ENCODE assay signal across 10 cellular contexts in genomic region chr9:3385871-3386270, GRCh38.
A peak's percentile ranks its signal among the peaks of the same experiment; 100 is the strongest.
DNase-seq lines count a peak whose midpoint lies in the region; ATAC-seq and TF ChIP-seq lines count a peak whose summit lies in the region.
"Had no signal": no experiment of that assay in that cellular context is flagged by ENCODE, and none has a peak within 500 bp of the region (broad histone marks: within the 10 kb centered on the region; RNA-seq: fewer than 3 reads in every experiment).

No MANE protein-coding gene starts in this region.

- intact Hi-C loops in body of pancreas (cut with DNase I) = no loop called here

- no peaks in the 10 kb centered on the region for H3K79me2 ChIP-seq in mesendoderm (ENCODE audit: control insufficient read depth, insufficient read depth, low read length)

- no peak overlapping the region for H3K4me2 ChIP-seq in mesendoderm (ENCODE audit: low read length)

- no peak overlapping the region for H3K9ac ChIP-seq in mesendoderm (ENCODE audit: low read length)

- in situ Hi-C loops in GM13976 (cut with MboI; ENCODE audit: low sequenced_read_pairs, unreplicated experiment) = no loop called here

- no peak overlapping the region for H2BK15ac ChIP-seq in mesendoderm (replicated peaks; ENCODE audit: low read depth)

- H4K8ac ChIP-seq in mesendoderm (ENCODE audit: low read depth, low read length) = no peak overlapping the region

- H3K4me3 ChIP-seq in body of pancreas = no peak overlapping the region
- no peak overlapping the region for H3K4me3 ChIP-seq in mesendoderm (ENCODE audit: low read length)

- TF ChIP-seq CTCF in GM10266 (IDR thresholded peaks at IDR 0.05; ENCODE audit: control insufficient read depth, insufficient read depth, low read depth, missing control alignments) (no peak), body of pancreas (IDR thresholded peaks at IDR 0.05) (no peak), GM13976 (IDR thresholded peaks at IDR 0.05; ENCODE audit: borderline replicate concordance, control extremely low read depth, extremely low read depth, insufficient read depth, missing control alignments) (no peak)

- peak; percentile 22 for DNase-seq in GM10266 (ENCODE audit: extremely low spot score)
- DNase-seq in activated T-helper 9 cell treated with anti-CD3 and anti-CD28 coated beads, Interleukin-2, amount 50 U/mL, for 16 hours (ENCODE audit: low read depth) = peak; percentile 2
- DNase-seq in amygdala (lab: John Stamatoyannopoulos, UW) = no peak
- DNase-seq in body of pancreas = no peak
- no peak for DNase-seq in GM13976 (ENCODE audit: low spot score)
- DNase-seq in mesendoderm = no peak
- DNase-seq: CD8-positive, alpha-beta memory T cell; nucleus accumbens had no signal

- no peak for TF ChIP-seq POLR2A in body of pancreas (IDR thresholded peaks at IDR 0.05)

- H3K4me1 ChIP-seq in body of pancreas (no peaks in the 10 kb centered on the region), mesendoderm (ENCODE audit: control insufficient read depth, low read depth, low read length) (no peaks in the 10 kb centered on the region)

- no peak overlapping the region for H3K4ac ChIP-seq in mesendoderm (ENCODE audit: low read depth, low read length)

- no peaks in the 10 kb centered on the region for H3K9me3 ChIP-seq in body of pancreas

- no peak overlapping the region for H3K56ac ChIP-seq in mesendoderm (ENCODE audit: low read length)

- H2BK120ac ChIP-seq in mesendoderm (ENCODE audit: low read depth, low read length) = no peak overlapping the region

- WGBS in body of pancreas, 2 donors = 86 to 93% methylated on average over 1 of the region's 1 CpG
- no CpG with 5 or more reads among the region's 1 CpG for WGBS in mesendoderm (ENCODE audit: extremely low coverage, insufficient coverage, low lambda C conversion rate)

- H3K79me1 ChIP-seq in mesendoderm (ENCODE audit: low read length) = no peaks in the 10 kb centered on the region

- no peak overlapping the region for H2AK5ac ChIP-seq in mesendoderm (ENCODE audit: low read length)

- H3K36me3 ChIP-seq in body of pancreas (replicated peaks in 1 of 2; ENCODE audit: insufficient read depth in 1 of 2, low read depth in 2 of 2) = no peaks in the 10 kb centered on the region
- no peaks in the 10 kb centered on the region for H3K36me3 ChIP-seq in mesendoderm (ENCODE audit: control insufficient read depth, insufficient read depth, low read length)

- H2BK5ac ChIP-seq in mesendoderm (ENCODE audit: low read length) = no peak overlapping the region

- no peak overlapping the region for H3K23ac ChIP-seq in mesendoderm (ENCODE audit: low read length)

- H3K27ac ChIP-seq in body of pancreas (no peak overlapping the region), mesendoderm (ENCODE audit: low read depth, low read length) (no peak overlapping the region)

- peak; percentile 99 for ATAC-seq in GM19463 (IDR thresholded peaks at IDR 0.05; ENCODE audit: unreplicated experiment)
- ATAC-seq in HG03108 (IDR thresholded peaks at IDR 0.05; ENCODE audit: unreplicated experiment) = peak; percentile 71
- ATAC-seq in body of pancreas = no peak

- H3K18ac ChIP-seq in mesendoderm (ENCODE audit: low read length) = no peak overlapping the region

- H4K5ac ChIP-seq in mesendoderm (ENCODE audit: low read length) = no peak overlapping the region

- no peaks in the 10 kb centered on the region for H3K27me3 ChIP-seq in body of pancreas
- H3K27me3 ChIP-seq in mesendoderm (ENCODE audit: insufficient read depth, low read length, poor library complexity) = no peaks in the 10 kb centered on the region

Comparison
In these comparisons a context has a peak if more than half of its experiments do, and no peak if none do; other contexts are left out.
1. DNase-seq: peak in GM10266 (single experiment) and activated T-helper 9 cell treated with anti-CD3 and anti-CD28 coated beads, Interleukin-2, amount 50 U/mL, for 16 hours (single experiment); none in amygdala (0 of 56), body of pancreas (0 of 4), GM13976 (single experiment) and mesendoderm (single experiment).